ENCODE assay signal across 29 cellular contexts in genomic region chr16:9682320-9682719, GRCh38.
"Had no signal": no experiment of that assay in that cellular context is flagged by ENCODE, and none has a peak within 500 bp of the region (broad histone marks: within the 10 kb centered on the region; RNA-seq: fewer than 3 reads in every experiment).

No MANE protein-coding gene starts in this region.

- H3K27ac ChIP-seq: ovary, parathyroid adenoma, psoas muscle, right lobe of liver, sigmoid colon, stomach, suprapubic skin, testis, tibial nerve, upper lobe of left lung, vagina had no signal

- H2AFZ ChIP-seq: parathyroid adenoma had no signal

- H3K9ac ChIP-seq: parathyroid adenoma had no signal

- ATAC-seq: naive thymus-derived CD8-positive, alpha-beta T cell; natural killer cell treated with Interleukin-12 subunit alpha and Interleukin-12 subunit beta and Interleukin-15 and Interleukin-18, amount 100 ng/mL, for 72 hours; psoas muscle; right cardiac atrium; right lobe of liver; stimulated activated effector memory CD8-positive, alpha-beta T cell treated with anti-CD3 and anti-CD28 coated beads, Interleukin-12 subunit alpha, Interleukin-12 subunit beta, amount 100 ng/mL, for 72 hours; stimulated activated naive B cell treated with anti-CD40 and anti-IgM and Interleukin-4, amounts not matched to agents 10 μg/mL and 1 μg/mL and 100 μg/mL, for 72 hours had no signal

- H3K4me1 ChIP-seq: parathyroid adenoma, psoas muscle, right lobe of liver, sigmoid colon, stomach, suprapubic skin, testis, upper lobe of left lung, vagina had no signal

- H3K27me3 ChIP-seq: ovary, right lobe of liver, sigmoid colon, stomach, suprapubic skin, testis, tibial nerve, upper lobe of left lung, vagina had no signal

- DNase-seq: naive thymus-derived CD8-positive, alpha-beta T cell; nephron progenitor cell; occipital lobe; ovary; posterior cingulate gyrus; psoas muscle; right cardiac atrium; right lobe of liver; sigmoid colon; small intestine; stimulated activated CD4-positive, alpha-beta T cell treated with anti-CD3 and anti-CD28 coated beads, Interleukin-15, amount 100 ng/mL, for 24 hours; stimulated activated CD4-positive, alpha-beta T cell treated with anti-CD3 and anti-CD28 coated beads, Interleukin-2, amount 100 ng/mL, for 24 hours; stimulated activated CD4-positive, alpha-beta T cell treated with anti-CD3 and anti-CD28 coated beads, Interleukin-2, amount 100 ng/mL, for 48 hours; stimulated activated CD4-positive, alpha-beta T cell treated with anti-CD3 and anti-CD28 coated beads, Interleukin-4, amount 100 ng/mL, for 24 hours; stimulated activated naive B cell treated with anti-CD40 and anti-IgM and Interleukin-4, amounts not matched to agents 10 μg/mL and 1 μg/mL and 100 μg/mL, for 72 hours; stimulated activated naive CD4-positive, alpha-beta T cell treated with Interleukin-2 at 50 U/mL for 16 hours; stomach; testis; trophoblast cell; upper lobe of left lung had no signal

- H3K4me3 Mint-ChIP-seq: naive thymus-derived CD8-positive, alpha-beta T cell; natural killer cell treated with Interleukin-12 subunit alpha and Interleukin-12 subunit beta and Interleukin-15 and Interleukin-18, amount 100 ng/mL, for 72 hours; nephron progenitor cell; neural crest cell; stimulated activated effector memory CD8-positive, alpha-beta T cell treated with anti-CD3 and anti-CD28 coated beads, Interleukin-12 subunit alpha, Interleukin-12 subunit beta, amount 100 ng/mL, for 72 hours; stimulated activated naive B cell treated with anti-CD40 and anti-IgM and Interleukin-4, amounts not matched to agents 10 μg/mL and 1 μg/mL and 100 μg/mL, for 72 hours; stimulated activated naive CD8-positive, alpha-beta T cell treated with anti-CD3 and anti-CD28 coated beads, Interleukin-15, Interleukin-2, amounts not matched to agents 100 ng/mL and 50 ng/mL, for 24 hours had no signal

- H3K4me1 Mint-ChIP-seq: naive thymus-derived CD8-positive, alpha-beta T cell; stimulated activated effector memory CD8-positive, alpha-beta T cell treated with anti-CD3 and anti-CD28 coated beads, Interleukin-12 subunit alpha, Interleukin-12 subunit beta, amount 100 ng/mL, for 72 hours; stimulated activated naive B cell treated with anti-CD40 and anti-IgM and Interleukin-4, amounts not matched to agents 10 μg/mL and 1 μg/mL and 100 μg/mL, for 72 hours had no signal

- H3K36me3 ChIP-seq: ovary, right lobe of liver, sigmoid colon, stomach, suprapubic skin, tibial nerve, upper lobe of left lung, vagina had no signal

- H3K27ac Mint-ChIP-seq: naive thymus-derived CD8-positive, alpha-beta T cell; natural killer cell treated with Interleukin-12 subunit alpha and Interleukin-12 subunit beta and Interleukin-15 and Interleukin-18, amount 100 ng/mL, for 72 hours; nephron progenitor cell; progenitor cell of endocrine pancreas; stimulated activated effector memory CD8-positive, alpha-beta T cell treated with anti-CD3 and anti-CD28 coated beads, Interleukin-12 subunit alpha, Interleukin-12 subunit beta, amount 100 ng/mL, for 72 hours; stimulated activated naive B cell treated with anti-CD40 and anti-IgM and Interleukin-4, amounts not matched to agents 10 μg/mL and 1 μg/mL and 100 μg/mL, for 72 hours; stimulated activated naive CD8-positive, alpha-beta T cell treated with anti-CD3 and anti-CD28 coated beads, Interleukin-15, Interleukin-2, amounts not matched to agents 100 ng/mL and 50 ng/mL, for 24 hours had no signal

- H3K9me3 ChIP-seq: ovary, right lobe of liver, suprapubic skin, testis, vagina had no signal

- H3K4me3 ChIP-seq: ovary, psoas muscle, right lobe of liver, sigmoid colon, stomach, suprapubic skin, testis, tibial nerve, upper lobe of left lung, vagina had no signal

- H3K79me2 ChIP-seq: parathyroid adenoma had no signal

- H3K27me3 Mint-ChIP-seq: natural killer cell treated with Interleukin-12 subunit alpha and Interleukin-12 subunit beta and Interleukin-15 and Interleukin-18, amount 100 ng/mL, for 72 hours; stimulated activated naive CD8-positive, alpha-beta T cell treated with anti-CD3 and anti-CD28 coated beads, Interleukin-15, Interleukin-2, amounts not matched to agents 100 ng/mL and 50 ng/mL, for 24 hours had no signal

- H3K36me3 Mint-ChIP-seq: stimulated activated effector memory CD8-positive, alpha-beta T cell treated with anti-CD3 and anti-CD28 coated beads, Interleukin-12 subunit alpha, Interleukin-12 subunit beta, amount 100 ng/mL, for 72 hours had no signal
